8 cellular contexts compared by ENCODE assay signal in genomic region chr12:121839106-121839992, GRCh38. TPM values are rescaled to one million over a fixed set of nuclear protein-coding genes. Genes with fewer than 3 reads are reported as not detected.
A peak's percentile ranks its signal among the peaks of the same experiment; 100 is the strongest.
DNase-seq lines count a peak whose midpoint lies in the region; ATAC-seq and TF ChIP-seq lines count a peak whose summit lies in the region.

No MANE protein-coding gene starts in this region.

- in situ Hi-C loops in ACHN (cut with HindIII; ENCODE audit: low pct_ligation_motif_present, low pct_unique_long_range_greater_than_20kb, low sequenced_read_pairs), result no loop called here

- H3K27ac ChIP-seq in caudate nucleus (ENCODE audit: low read depth, low read length), result no peak overlapping the region

- H3K36me3 Mint-ChIP-seq in WTC11, result no peaks in the 10 kb centered on the region

- no peak for TF ChIP-seq CTCF in WTC11 (IDR thresholded peaks at IDR 0.05)

- DNase-seq in ACHN, result peak; percentile 99
- DNase-seq in NCI-H2196 treated with DMSO at 0.1 percent for 48 hours (lab: John Stamatoyannopoulos, UW; ENCODE audit: unreplicated experiment), result peak; percentile 93
- peak; percentile 100 for DNase-seq in WTC11 (ENCODE audit: low spot score)
- peak; percentile 36 to 98 (median 88) for DNase-seq in caudate nucleus (lab: John Stamatoyannopoulos, UW)
- DNase-seq in inferior parietal cortex (ENCODE audit: extremely low spot score), result peak; percentile 92
- DNase-seq in stimulated activated CD4-positive, alpha-beta T cell treated with anti-CD3 and anti-CD28 coated beads, Interleukin-12 subunit alpha, Interleukin-12 subunit beta, amount 100 ng/mL, for 24 hours (ENCODE audit: low read depth in 2 of 2), result peak; percentile 99 to 100

- H3K27ac Mint-ChIP-seq in WTC11, result peak overlapping the region; percentile 98

- ATAC-seq in GM18867 (IDR thresholded peaks at IDR 0.05; ENCODE audit: unreplicated experiment) (peak; percentile 92), HG03103 (IDR thresholded peaks at IDR 0.05; ENCODE audit: low read depth, unreplicated experiment) (peak; percentile 95), WTC11 (peak; percentile 97)

- peaks cover 16% of the 10 kb centered on the region for H3K27me3 Mint-ChIP-seq in WTC11 (ENCODE audit: low read depth)

- H3K4me3 Mint-ChIP-seq in WTC11, result peak overlapping the region; percentile 97

- H3K9me3 Mint-ChIP-seq in WTC11, result no peaks in the 10 kb centered on the region

- POLR2A ChIA-PET in WTC11 (lab: Charles Lee), result interaction anchor here (0.6 kb wide), 1 partner anchor 17 kb away, joined by 3 read pairs; no protein-coding TSS in a partner anchor

- H3K4me1 Mint-ChIP-seq in WTC11, result peaks cover 12% of the 10 kb centered on the region

- CTCF ChIA-PET in WTC11 (lab: Charles Lee), result interaction anchor here (0.6 to 5.7 kb wide), 13 partner anchors 14 to 1839 kb away, joined by 3 to 73 read pairs (median 4); partner anchors contain the start of genes CFAP251, RHOF and TMEM120B

TF ChIP-seq in WTC11, 78 proteins besides CTCF, POLR2A, EP300 and RAD21:
- TF ChIP-seq ZNF121 (CRISPR knock-in tag; IDR thresholded peaks at IDR 0.05), result 0 out of 2 replicates have a peak, but pooled peaks have one; percentile 37
- peak; percentile 82 for TF ChIP-seq MAX (CRISPR knock-in tag; IDR thresholded peaks at IDR 0.05)
- TF ChIP-seq TEAD1 (CRISPR knock-in tag; IDR thresholded peaks at IDR 0.05), result peak; percentile 22; the same call in 1 of the 2 replicates
- TF ChIP-seq FOXP1 (CRISPR knock-in tag; IDR thresholded peaks at IDR 0.05; ENCODE audit: borderline replicate concordance), result peak; percentile 79
- TF ChIP-seq PRDM15 (CRISPR knock-in tag; IDR thresholded peaks at IDR 0.05), result no peak
- no peak for TF ChIP-seq ZNF219 (CRISPR knock-in tag; IDR thresholded peaks at IDR 0.05; ENCODE audit: borderline replicate concordance)
- no peak for TF ChIP-seq FOXK1 (CRISPR knock-in tag; IDR thresholded peaks at IDR 0.05)
- TF ChIP-seq TEAD4 (CRISPR knock-in tag; IDR thresholded peaks at IDR 0.05), result no peak
- peak; percentile 94 for TF ChIP-seq SP1 (CRISPR knock-in tag; conservative IDR thresholded peaks at IDR 0.05)
- 0 out of 2 replicates have a peak, but pooled peaks have one; percentile 54 for TF ChIP-seq GTF2I (CRISPR knock-in tag; conservative IDR thresholded peaks at IDR 0.05)
- no peak for TF ChIP-seq E2F4 (CRISPR knock-in tag; IDR thresholded peaks at IDR 0.05; ENCODE audit: borderline replicate concordance, low read depth)

RNA-seq across cellular contexts. Expression of gene HPD, which starts 19.3 kb away (rescaled TPM):
- 0.39 to 0.48 TPM (median 0.44 TPM) in 3 replicates for total RNA-seq in WTC11 (2021)

RNA-seq across cellular contexts. Expression of gene SETD1B, which starts 35.5 kb away (rescaled TPM):
- 18.0 to 19.5 TPM (median 18.4 TPM) in 3 replicates for total RNA-seq in WTC11 (2021)

RNA-seq across cellular contexts. Expression of gene RHOF, which starts 45.9 kb away (rescaled TPM):
- 35.8 to 45.3 TPM (median 36.2 TPM) in 3 replicates for total RNA-seq in WTC11 (2021)

RNA-seq across cellular contexts. Expression of gene PSMD9, which starts 49.2 kb away (rescaled TPM):
- 35.3 to 36.4 TPM (median 36.2 TPM) in 3 replicates for total RNA-seq in WTC11 (2021)
